ENCODE assay signal across 10 cellular contexts in the genomic region with DNA sequence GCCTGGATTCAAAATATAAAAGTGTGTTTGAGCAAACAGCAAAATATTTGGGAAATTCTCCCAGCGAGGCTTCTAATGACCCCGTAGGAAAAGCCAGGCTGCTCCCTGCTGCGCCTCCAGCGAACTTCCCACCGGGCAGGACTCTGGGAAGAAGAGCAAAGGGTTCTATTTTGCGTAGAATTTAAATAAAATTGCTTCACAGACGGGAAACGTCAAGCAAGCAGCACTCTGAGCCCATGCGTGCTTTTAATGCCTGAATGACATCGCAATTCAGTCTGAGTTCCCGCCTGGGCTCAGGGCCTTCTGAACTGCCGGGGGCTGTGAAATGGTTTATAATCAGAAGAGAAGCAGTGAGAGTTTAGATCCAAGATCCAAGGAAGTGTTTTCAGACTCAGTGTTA.
DNase-seq lines count a peak whose midpoint lies in the region; ATAC-seq, FAIRE-seq and TF ChIP-seq lines count a peak whose summit lies in the region.
"Had no signal": no experiment of that assay in that cellular context is flagged by ENCODE, and none has a peak within 500 bp of the region (broad histone marks: within the 10 kb centered on the region; RNA-seq: fewer than 3 reads in every experiment).

No MANE protein-coding gene starts in this region.

- H3K27me3 Mint-ChIP-seq in activated T-cell treated with anti-CD3 and anti-CD28 coated beads, Interleukin-2, amount 50 U/mL, for 72 hours (ENCODE audit: low read depth): peaks cover 7% of the 10 kb centered on the region
- H3K27me3 Mint-ChIP-seq in neural progenitor cell (ENCODE audit: insufficient read depth, low read depth): peaks cover 1% of the 10 kb centered on the region

- H3K9ac ChIP-seq in HUES6 (ENCODE audit: low read length) (peak overlapping the region; percentile 17), neural progenitor cell (no peak overlapping the region)

- no peaks in the 10 kb centered on the region for H3K36me3 Mint-ChIP-seq in activated T-cell treated with anti-CD3 and anti-CD28 coated beads, Interleukin-2, amount 50 U/mL, for 72 hours (ENCODE audit: insufficient read depth in 2 of 2)
- H3K36me3 Mint-ChIP-seq in stimulated activated effector memory CD8-positive, alpha-beta T cell treated with anti-CD3 and anti-CD28 coated beads, Interleukin-12 subunit alpha, Interleukin-12 subunit beta, amount 100 ng/mL, for 72 hours: no peaks in the 10 kb centered on the region
- H3K36me3 Mint-ChIP-seq in neural progenitor cell: no peaks in the 10 kb centered on the region
- H3K36me3 Mint-ChIP-seq: brain had no signal

- no peaks in the 10 kb centered on the region for H3F3A ChIP-seq in neural progenitor cell (ENCODE audit: low read depth)

- no peak overlapping the region for H2AFZ ChIP-seq in neural progenitor cell (replicated peaks)

- H3K4me3 ChIP-seq in HUES6 (ENCODE audit: low read depth, low read length) (peak overlapping the region; percentile 69), left lung (peak overlapping the region; percentile 18 to 37), neural progenitor cell (no peak overlapping the region)

- no peaks in the 10 kb centered on the region for H3K36me3 ChIP-seq in HUES6 (ENCODE audit: control insufficient read depth, insufficient read depth, low read length)
- H3K36me3 ChIP-seq in left lung: no peaks in the 10 kb centered on the region
- no peaks in the 10 kb centered on the region for H3K36me3 ChIP-seq in neural progenitor cell

- H3K4me2 ChIP-seq in neural progenitor cell: no peak overlapping the region

- peak overlapping the region; percentile 54; the same call in 1 of the 2 replicates for H3K27ac ChIP-seq in HUES6 (ENCODE audit: low read depth, low read length)
- H3K27ac ChIP-seq in left lung: no peak overlapping the region
- H3K27ac ChIP-seq in neural progenitor cell: no peak overlapping the region

- H3K4me1 ChIP-seq in HUES6 (ENCODE audit: control insufficient read depth, insufficient read depth, low read length) (peaks cover 18% of the 10 kb centered on the region), left lung (no peaks in the 10 kb centered on the region), neural progenitor cell (no peaks in the 10 kb centered on the region)

- FAIRE-seq in HTR-8/SVneo (lab: Jason Lieb, UNC): no peak
- FAIRE-seq: GM12892 had no signal

- H4K20me1 ChIP-seq in neural progenitor cell (ENCODE audit: low read depth): no peaks in the 10 kb centered on the region

- no peak for DNase-seq in activated T-cell treated with anti-CD3 and anti-CD28 coated beads, Interleukin-2, amount 50 U/mL, for 72 hours
- DNase-seq in left lung (no peak), HTR-8/SVneo (ENCODE audit: insufficient read length, low spot score) (no peak), medulla oblongata (ENCODE audit: extremely low spot score) (no peak), neural progenitor cell (ENCODE audit: low spot score) (no peak)
- no peak for DNase-seq in stimulated activated effector memory CD8-positive, alpha-beta T cell treated with anti-CD3 and anti-CD28 coated beads, Interleukin-12 subunit alpha, Interleukin-12 subunit beta, amount 100 ng/mL, for 72 hours (ENCODE audit: low spot score in 2 of 2)
- DNase-seq: DMS153 had no signal

- intact Hi-C loops in left lung (cut with DNase I): no loop called here

- no peaks in the 10 kb centered on the region for H3K9me3 Mint-ChIP-seq in activated T-cell treated with anti-CD3 and anti-CD28 coated beads, Interleukin-2, amount 50 U/mL, for 72 hours
- H3K9me3 Mint-ChIP-seq in stimulated activated effector memory CD8-positive, alpha-beta T cell treated with anti-CD3 and anti-CD28 coated beads, Interleukin-12 subunit alpha, Interleukin-12 subunit beta, amount 100 ng/mL, for 72 hours: no peaks in the 10 kb centered on the region
- no peaks in the 10 kb centered on the region for H3K9me3 Mint-ChIP-seq in neural progenitor cell
- H3K9me3 Mint-ChIP-seq: brain had no signal

- no peak for ATAC-seq in activated T-cell treated with anti-CD3 and anti-CD28 coated beads, Interleukin-2, amount 50 U/mL, for 72 hours (replicated peaks in 1 of 2)
- ATAC-seq in left lung: no peak
- no peak for ATAC-seq in stimulated activated effector memory CD8-positive, alpha-beta T cell treated with anti-CD3 and anti-CD28 coated beads, Interleukin-12 subunit alpha, Interleukin-12 subunit beta, amount 100 ng/mL, for 72 hours

- no peaks in the 10 kb centered on the region for H3K27me3 ChIP-seq in HUES6 (ENCODE audit: control insufficient read depth, insufficient read depth, low read length)
- peaks cover 0 to 33% of the 10 kb centered on the region in 2 donors for H3K27me3 ChIP-seq in left lung
- H3K27me3 ChIP-seq in neural progenitor cell: no peaks in the 10 kb centered on the region

- H3K79me2 ChIP-seq in neural progenitor cell (ENCODE audit: low read depth): no peaks in the 10 kb centered on the region

- H3K27ac Mint-ChIP-seq in activated T-cell treated with anti-CD3 and anti-CD28 coated beads, Interleukin-2, amount 50 U/mL, for 72 hours: no peak overlapping the region
- H3K27ac Mint-ChIP-seq in stimulated activated effector memory CD8-positive, alpha-beta T cell treated with anti-CD3 and anti-CD28 coated beads, Interleukin-12 subunit alpha, Interleukin-12 subunit beta, amount 100 ng/mL, for 72 hours: peak overlapping the region; percentile 90
- no peak overlapping the region for H3K27ac Mint-ChIP-seq in neural progenitor cell

- peak overlapping the region; percentile 79 to 91 for H3K4me3 Mint-ChIP-seq in activated T-cell treated with anti-CD3 and anti-CD28 coated beads, Interleukin-2, amount 50 U/mL, for 72 hours
- peak overlapping the region; percentile 82 for H3K4me3 Mint-ChIP-seq in stimulated activated effector memory CD8-positive, alpha-beta T cell treated with anti-CD3 and anti-CD28 coated beads, Interleukin-12 subunit alpha, Interleukin-12 subunit beta, amount 100 ng/mL, for 72 hours
- H3K4me3 Mint-ChIP-seq in neural progenitor cell: no peak overlapping the region

- H3K9me3 ChIP-seq in HUES6 (ENCODE audit: control insufficient read depth, insufficient read depth, low read depth, low read length) (0 out of 2 replicates have a peak, but pooled peaks cover 2% of the 10 kb centered on the region), left lung (no peaks in the 10 kb centered on the region), neural progenitor cell (ENCODE audit: low read depth) (no peaks in the 10 kb centered on the region)

- no peak for TF ChIP-seq CTCF in left lung (IDR thresholded peaks at IDR 0.05)
- no peak for TF ChIP-seq CTCF in neural progenitor cell (IDR thresholded peaks at IDR 0.05)

- H3K4me1 Mint-ChIP-seq in activated T-cell treated with anti-CD3 and anti-CD28 coated beads, Interleukin-2, amount 50 U/mL, for 72 hours (ENCODE audit: low read depth): peaks cover 21% of the 10 kb centered on the region
- H3K4me1 Mint-ChIP-seq in stimulated activated effector memory CD8-positive, alpha-beta T cell treated with anti-CD3 and anti-CD28 coated beads, Interleukin-12 subunit alpha, Interleukin-12 subunit beta, amount 100 ng/mL, for 72 hours: peaks cover 8% of the 10 kb centered on the region
- peaks cover 4% of the 10 kb centered on the region for H3K4me1 Mint-ChIP-seq in neural progenitor cell
